ENCODE assay signal across 21 cellular contexts in the genomic region with DNA sequence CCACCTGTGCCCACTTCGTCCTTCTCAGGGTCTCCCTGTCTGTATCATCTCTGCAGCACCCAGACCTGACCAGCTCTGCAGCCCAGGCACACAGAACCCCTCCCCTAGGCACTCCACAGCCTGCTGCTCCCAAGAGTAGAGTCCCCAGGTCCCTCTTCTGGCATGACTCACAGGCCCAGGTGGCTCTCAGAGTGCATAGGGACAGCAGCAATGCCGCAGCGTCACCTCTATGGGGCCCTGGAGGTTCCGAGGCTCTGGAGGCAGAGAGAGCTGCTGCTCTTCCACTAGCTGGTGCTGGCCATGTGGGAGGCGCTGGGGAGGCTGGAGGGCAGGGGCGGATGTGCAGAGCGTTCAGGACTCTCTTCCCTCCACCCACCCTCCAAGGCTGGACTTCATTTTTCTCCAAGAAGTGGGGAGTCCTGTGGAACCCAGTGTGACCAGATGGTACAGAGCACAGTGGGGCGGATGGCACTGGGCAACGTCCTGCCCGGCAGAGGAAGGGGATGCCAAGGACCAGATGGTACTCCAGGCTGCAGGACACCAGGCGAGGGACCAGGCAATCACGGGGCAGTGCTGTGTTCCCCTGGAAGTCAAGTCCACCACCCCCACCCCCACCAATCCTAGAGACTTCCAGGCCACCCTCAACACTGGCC.
DNase-seq lines count a peak whose midpoint lies in the region; ATAC-seq and TF ChIP-seq lines count a peak whose summit lies in the region.
"Had no signal": no experiment of that assay in that cellular context is flagged by ENCODE, and none has a peak within 500 bp of the region (broad histone marks: within the 10 kb centered on the region; RNA-seq: fewer than 3 reads in every experiment).

No MANE protein-coding gene starts in this region.

- H3K36me3 Mint-ChIP-seq in WTC11: no peaks in the 10 kb centered on the region
- H3K36me3 Mint-ChIP-seq in chondrocyte (ENCODE audit: low read depth): no peaks in the 10 kb centered on the region
- H3K36me3 Mint-ChIP-seq in progenitor cell of endocrine pancreas (ENCODE audit: insufficient read depth): no peaks in the 10 kb centered on the region
- no peaks in the 10 kb centered on the region for H3K36me3 Mint-ChIP-seq in Calu3 (ENCODE audit: insufficient read depth, unreplicated experiment)
- H3K36me3 Mint-ChIP-seq: CD8-positive, alpha-beta memory T cell had no signal

- H3K27me3 Mint-ChIP-seq in WTC11 (ENCODE audit: low read depth) (no peaks in the 10 kb centered on the region), chondrocyte (ENCODE audit: low read depth) (peaks cover 8% of the 10 kb centered on the region), progenitor cell of endocrine pancreas (peaks cover 43% of the 10 kb centered on the region), Calu3 (ENCODE audit: unreplicated experiment) (peaks cover 88% of the 10 kb centered on the region)

- POLR2A ChIA-PET in WTC11 (lab: Charles Lee): interaction anchor here (0.5 kb wide), 1 partner anchor 425 kb away, joined by 4 read pairs; no protein-coding TSS in a partner anchor
- POLR2A ChIA-PET in GM10248 (lab: Yijun Ruan, JAX): no interaction called here

- CTCF ChIA-PET in WTC11 (lab: Charles Lee): interaction anchor here (1.5 kb wide), 1 partner anchor 58 kb away, joined by 5 read pairs; no protein-coding TSS in a partner anchor
- CTCF ChIA-PET in GM10248 (lab: Yijun Ruan, JAX): interaction anchor here (0.6 kb wide), 1 partner anchor 207 kb away, joined by 3 read pairs; no protein-coding TSS in a partner anchor
- CTCF ChIA-PET in Calu3 (lab: Charles Lee): no interaction called here

- intact Hi-C loops in Calu3 (cut with micrococcal nuclease; ENCODE audit: unreplicated experiment): no loop called here

- H3K27ac Mint-ChIP-seq in WTC11 (no peak overlapping the region), chondrocyte (ENCODE audit: unreplicated experiment) (peak overlapping the region; percentile 41), progenitor cell of endocrine pancreas (peak overlapping the region; percentile 60), Calu3 (ENCODE audit: unreplicated experiment) (no peak overlapping the region)
- H3K27ac Mint-ChIP-seq: CD8-positive, alpha-beta memory T cell had no signal

- H3K9me3 Mint-ChIP-seq in WTC11 (0 out of 2 replicates have a peak, but pooled peaks cover 4% of the 10 kb centered on the region), chondrocyte (ENCODE audit: low read depth) (no peaks in the 10 kb centered on the region), progenitor cell of endocrine pancreas (ENCODE audit: low read depth) (no peaks in the 10 kb centered on the region), Calu3 (ENCODE audit: low read depth, unreplicated experiment) (no peaks in the 10 kb centered on the region)

- H3K4me3 Mint-ChIP-seq in WTC11: no peak overlapping the region
- H3K4me3 Mint-ChIP-seq in chondrocyte (ENCODE audit: unreplicated experiment): no peak overlapping the region
- no peak overlapping the region for H3K4me3 Mint-ChIP-seq in progenitor cell of endocrine pancreas (ENCODE audit: low read depth)
- H3K4me3 Mint-ChIP-seq in Calu3 (ENCODE audit: low read depth, unreplicated experiment): no peak overlapping the region
- H3K4me3 Mint-ChIP-seq: CD8-positive, alpha-beta memory T cell had no signal

- no peak for TF ChIP-seq CTCF in WTC11 (IDR thresholded peaks at IDR 0.05)
- TF ChIP-seq CTCF in chondrocyte (IDR thresholded peaks at IDR 0.05): no peak
- TF ChIP-seq CTCF in progenitor cell of endocrine pancreas (IDR thresholded peaks at IDR 0.05; ENCODE audit: unreplicated experiment): no peak
- no peak for TF ChIP-seq CTCF in GM10248 (IDR thresholded peaks at IDR 0.05; ENCODE audit: control extremely low read depth, extremely low read depth, low read depth, missing control alignments)
- no peak for TF ChIP-seq CTCF in Calu3 (IDR thresholded peaks at IDR 0.05; ENCODE audit: unreplicated experiment)

- DNase-seq in NCI-H2107 treated with DMSO at 0.1 percent for 48 hours (lab: John Stamatoyannopoulos, UW; ENCODE audit: unreplicated experiment) (peak; percentile 15), NCI-H2107 (lab: John Stamatoyannopoulos, UW) (no peak), WTC11 (ENCODE audit: low spot score) (no peak), chondrocyte (ENCODE audit: low spot score) (no peak), progenitor cell of endocrine pancreas (ENCODE audit: low spot score, unreplicated experiment) (no peak), NCI-H748 (lab: John Stamatoyannopoulos, UW; ENCODE audit: unreplicated experiment) (no peak), GM10248 (ENCODE audit: extremely low spot score) (no peak), Calu3 (no peak)
- DNase-seq: AML-193; CD8-positive, alpha-beta memory T cell; DMS53; EL; GM23248; HCEC 1CT; IMR-90; NCI-H1105 treated with DMSO at 0.1 percent for 48 hours; NCI-H2029 treated with DMSO at 0.1 percent for 48 hours; NCI-H774; NK-92 treated with Interleukin-12 subunit alpha and Interleukin-12 subunit beta, amount 100 ng/mL, for 24 hours had no signal

- H3K4me1 Mint-ChIP-seq in WTC11 (no peaks in the 10 kb centered on the region), chondrocyte (ENCODE audit: low read depth) (peaks cover 8% of the 10 kb centered on the region), progenitor cell of endocrine pancreas (ENCODE audit: low read depth) (no peaks in the 10 kb centered on the region), Calu3 (ENCODE audit: low read depth, unreplicated experiment) (no peaks in the 10 kb centered on the region)
- H3K4me1 Mint-ChIP-seq: CD8-positive, alpha-beta memory T cell had no signal

- BruUV-seq in Calu3 (replicated peaks; lab: Mats Ljungman, UMichigan): no TSS peak

- 0 out of 2 replicates have a peak, but pooled peaks have one; percentile 30 for ATAC-seq in WTC11
- ATAC-seq: Panc1, SK-N-SH treated with all-trans-retinoic acid at 6 μM for 48 hours had no signal

TF ChIP-seq in WTC11, 78 proteins besides CTCF, POLR2A, EP300 and RAD21 (continues in another document):
- TF ChIP-seq ZNF121 (CRISPR knock-in tag; IDR thresholded peaks at IDR 0.05): no peak
- TF ChIP-seq, protein P1, sequence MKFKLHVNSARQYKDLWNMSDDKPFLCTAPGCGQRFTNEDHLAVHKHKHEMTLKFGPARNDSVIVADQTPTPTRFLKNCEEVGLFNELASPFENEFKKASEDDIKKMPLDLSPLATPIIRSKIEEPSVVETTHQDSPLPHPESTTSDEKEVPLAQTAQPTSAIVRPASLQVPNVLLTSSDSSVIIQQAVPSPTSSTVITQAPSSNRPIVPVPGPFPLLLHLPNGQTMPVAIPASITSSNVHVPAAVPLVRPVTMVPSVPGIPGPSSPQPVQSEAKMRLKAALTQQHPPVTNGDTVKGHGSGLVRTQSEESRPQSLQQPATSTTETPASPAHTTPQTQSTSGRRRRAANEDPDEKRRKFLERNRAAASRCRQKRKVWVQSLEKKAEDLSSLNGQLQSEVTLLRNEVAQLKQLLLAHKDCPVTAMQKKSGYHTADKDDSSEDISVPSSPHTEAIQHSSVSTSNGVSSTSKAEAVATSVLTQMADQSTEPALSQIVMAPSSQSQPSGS (CRISPR knock-in tag; IDR thresholded peaks at IDR 0.05; ENCODE audit: borderline replicate concordance, low read depth): no peak
- no peak for TF ChIP-seq ETV6 (CRISPR knock-in tag; IDR thresholded peaks at IDR 0.05)
- TF ChIP-seq RORB (CRISPR knock-in tag; IDR thresholded peaks at IDR 0.05): no peak
- no peak for TF ChIP-seq ELF4 (CRISPR knock-in tag; IDR thresholded peaks at IDR 0.05; ENCODE audit: low read depth)
- no peak for TF ChIP-seq ZNF396 (CRISPR knock-in tag; IDR thresholded peaks at IDR 0.05; ENCODE audit: borderline replicate concordance)
- TF ChIP-seq, protein P2, sequence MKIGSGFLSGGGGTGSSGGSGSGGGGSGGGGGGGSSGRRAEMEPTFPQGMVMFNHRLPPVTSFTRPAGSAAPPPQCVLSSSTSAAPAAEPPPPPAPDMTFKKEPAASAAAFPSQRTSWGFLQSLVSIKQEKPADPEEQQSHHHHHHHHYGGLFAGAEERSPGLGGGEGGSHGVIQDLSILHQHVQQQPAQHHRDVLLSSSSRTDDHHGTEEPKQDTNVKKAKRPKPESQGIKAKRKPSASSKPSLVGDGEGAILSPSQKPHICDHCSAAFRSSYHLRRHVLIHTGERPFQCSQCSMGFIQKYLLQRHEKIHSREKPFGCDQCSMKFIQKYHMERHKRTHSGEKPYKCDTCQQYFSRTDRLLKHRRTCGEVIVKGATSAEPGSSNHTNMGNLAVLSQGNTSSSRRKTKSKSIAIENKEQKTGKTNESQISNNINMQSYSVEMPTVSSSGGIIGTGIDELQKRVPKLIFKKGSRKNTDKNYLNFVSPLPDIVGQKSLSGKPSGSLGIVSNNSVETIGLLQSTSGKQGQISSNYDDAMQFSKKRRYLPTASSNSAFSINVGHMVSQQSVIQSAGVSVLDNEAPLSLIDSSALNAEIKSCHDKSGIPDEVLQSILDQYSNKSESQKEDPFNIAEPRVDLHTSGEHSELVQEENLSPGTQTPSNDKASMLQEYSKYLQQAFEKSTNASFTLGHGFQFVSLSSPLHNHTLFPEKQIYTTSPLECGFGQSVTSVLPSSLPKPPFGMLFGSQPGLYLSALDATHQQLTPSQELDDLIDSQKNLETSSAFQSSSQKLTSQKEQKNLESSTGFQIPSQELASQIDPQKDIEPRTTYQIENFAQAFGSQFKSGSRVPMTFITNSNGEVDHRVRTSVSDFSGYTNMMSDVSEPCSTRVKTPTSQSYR (CRISPR knock-in tag; IDR thresholded peaks at IDR 0.05): no peak
- no peak for TF ChIP-seq HMGA2 (CRISPR knock-in tag; IDR thresholded peaks at IDR 0.05)
- TF ChIP-seq, protein P3, sequence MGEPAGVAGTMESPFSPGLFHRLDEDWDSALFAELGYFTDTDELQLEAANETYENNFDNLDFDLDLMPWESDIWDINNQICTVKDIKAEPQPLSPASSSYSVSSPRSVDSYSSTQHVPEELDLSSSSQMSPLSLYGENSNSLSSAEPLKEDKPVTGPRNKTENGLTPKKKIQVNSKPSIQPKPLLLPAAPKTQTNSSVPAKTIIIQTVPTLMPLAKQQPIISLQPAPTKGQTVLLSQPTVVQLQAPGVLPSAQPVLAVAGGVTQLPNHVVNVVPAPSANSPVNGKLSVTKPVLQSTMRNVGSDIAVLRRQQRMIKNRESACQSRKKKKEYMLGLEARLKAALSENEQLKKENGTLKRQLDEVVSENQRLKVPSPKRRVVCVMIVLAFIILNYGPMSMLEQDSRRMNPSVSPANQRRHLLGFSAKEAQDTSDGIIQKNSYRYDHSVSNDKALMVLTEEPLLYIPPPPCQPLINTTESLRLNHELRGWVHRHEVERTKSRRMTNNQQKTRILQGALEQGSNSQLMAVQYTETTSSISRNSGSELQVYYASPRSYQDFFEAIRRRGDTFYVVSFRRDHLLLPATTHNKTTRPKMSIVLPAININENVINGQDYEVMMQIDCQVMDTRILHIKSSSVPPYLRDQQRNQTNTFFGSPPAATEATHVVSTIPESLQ (CRISPR knock-in tag; IDR thresholded peaks at IDR 0.05): no peak
- TF ChIP-seq NFATC4 (CRISPR knock-in tag; IDR thresholded peaks at IDR 0.05): no peak
- no peak for TF ChIP-seq GRHL2 (CRISPR knock-in tag; IDR thresholded peaks at IDR 0.05; ENCODE audit: insufficient replicate concordance, severe bottlenecking)
- no peak for TF ChIP-seq IRF2 (CRISPR knock-in tag; IDR thresholded peaks at IDR 0.05; ENCODE audit: borderline replicate concordance, low read depth)

Comparison
In these comparisons a context has a peak if more than half of its experiments do, and no peak if none do; other contexts are left out.
1. H3K27ac Mint-ChIP-seq: peak in chondrocyte (single experiment) and progenitor cell of endocrine pancreas (single experiment); none in WTC11 (single experiment) and Calu3 (single experiment).